ENCODE assay signal across 5 cellular contexts in genomic region chr15:99547474-99547873, GRCh38.
"Had no signal": no experiment of that assay in that cellular context is flagged by ENCODE, and none has a peak within 500 bp of the region (broad histone marks: within the 10 kb centered on the region; RNA-seq: fewer than 3 reads in every experiment).

No MANE protein-coding gene starts in this region.

- H3K4me3 ChIP-seq: GM23338, K562 had no signal

- H3K4me2 ChIP-seq: GM23338 had no signal

- ATAC-seq: GM23338, K562 had no signal

- DNase-seq: H9, HCEC 1CT, IMR-90 had no signal
